ENCODE assay signal across 8 cellular contexts in genomic region chr9:35114921-35115341, GRCh38. TPM values are rescaled to one million over a fixed set of nuclear protein-coding genes. Genes with fewer than 3 reads are reported as not detected.
A peak's percentile ranks its signal among the peaks of the same experiment; 100 is the strongest.
DNase-seq lines count a peak whose midpoint lies in the region; ATAC-seq and TF ChIP-seq lines count a peak whose summit lies in the region.

No MANE protein-coding gene starts in this region.

- DNase-seq in DMS 273 (lab: John Stamatoyannopoulos, UW; ENCODE audit: unreplicated experiment) (peak; percentile 55), DMS 273 treated with DMSO at 0.1 percent for 48 hours (lab: John Stamatoyannopoulos, UW) (no peak), NT2/D1 (ENCODE audit: low read depth, low spot score) (no peak), amniotic epithelial cell (ENCODE audit: low read depth) (peak; percentile 44), right cardiac atrium (peak; percentile 80 to 91 (median 90)), psoas muscle (peak; percentile 64 to 82), NCI-H1694 (lab: John Stamatoyannopoulos, UW) (no peak), NCI-H526 treated with DMSO at 0.1 percent for 48 hours (lab: John Stamatoyannopoulos, UW) (no peak)

- H3K36me3 ChIP-seq in NT2/D1 (ENCODE audit: insufficient read depth, insufficient read length, low read length) (no peaks in the 10 kb centered on the region), psoas muscle (ENCODE audit: insufficient read depth in 1 of 2, low read depth in 1 of 2) (no peaks in the 10 kb centered on the region)

- H3K27me3 ChIP-seq in NT2/D1 (ENCODE audit: insufficient read depth, insufficient read length): no peaks in the 10 kb centered on the region
- no peaks in the 10 kb centered on the region for H3K27me3 ChIP-seq in right cardiac atrium (ENCODE audit: control insufficient read depth, insufficient read depth)
- no peaks in the 10 kb centered on the region for H3K27me3 ChIP-seq in psoas muscle (ENCODE audit: insufficient read depth in 3 of 3, low read length in 2 of 3)

- peaks cover 22% of the 10 kb centered on the region for H3K4me1 ChIP-seq in NT2/D1 (ENCODE audit: insufficient read depth, insufficient read length)
- H3K4me1 ChIP-seq in right cardiac atrium (ENCODE audit: control insufficient read depth, insufficient read depth, low read length): peaks cover 14% of the 10 kb centered on the region
- peaks cover 22% of the 10 kb centered on the region for H3K4me1 ChIP-seq in psoas muscle

- peak overlapping the region; percentile 92 for H3K27ac ChIP-seq in right cardiac atrium (ENCODE audit: low read length)
- peak overlapping the region; percentile 75 for H3K27ac ChIP-seq in psoas muscle

- no peak for TF ChIP-seq CTCF in psoas muscle (IDR thresholded peaks at IDR 0.05)

- ATAC-seq in right cardiac atrium (peak; percentile 4 to 21), psoas muscle (no peak)

- H3K9ac ChIP-seq in NT2/D1 (ENCODE audit: insufficient read length, low read depth): peak overlapping the region; percentile 81

- H3K9me3 ChIP-seq in NT2/D1 (ENCODE audit: insufficient read depth, low read length): no peaks in the 10 kb centered on the region
- no peaks in the 10 kb centered on the region for H3K9me3 ChIP-seq in right cardiac atrium (ENCODE audit: control insufficient read depth, low read length)
- H3K9me3 ChIP-seq in psoas muscle: no peaks in the 10 kb centered on the region

- 8% methylated on average over 6 of the region's 6 CpGs for WGBS in right cardiac atrium
- 28 to 45% (median 33%) methylated on average over 6 of the region's 6 CpGs for WGBS in psoas muscle, 3 donors

- H3K4me3 ChIP-seq in NT2/D1 (ENCODE audit: insufficient read length, low read depth) (peak overlapping the region; percentile 85), right cardiac atrium (ENCODE audit: low read length) (peak overlapping the region; percentile 58), psoas muscle (peak overlapping the region; percentile 68)

- intact Hi-C loops in right cardiac atrium (cut with DNase I): loop anchor here in 3 of 4 donors (5.0 to 10.0 kb wide), 4 partner anchors 142 to 440 kb away; no protein-coding TSS in a partner anchor
- intact Hi-C loops in psoas muscle (cut with DNase I): loop anchor here (5.0 to 10.0 kb wide), 6 partner anchors 47 to 447 kb away; partner anchors contain the start of gene UNC13B (in 1 of the 2)

RNA-seq across cellular contexts. Expression of gene ATOSB, which starts 0.7 kb away (rescaled TPM):
- total RNA-seq in right cardiac atrium: 10 to 100 TPM; 15.5 to 19.5 (median 16.9) TPM
- polyA plus RNA-seq in right cardiac atrium: 14.0 TPM
- 10 to 100 TPM in 3 of 4 donors, 1 to 10 TPM in 1; 10.0 to 17.1 (median 15.1) TPM for total RNA-seq in psoas muscle
- 10 to 100 TPM in 2 of 3 donors, 1 to 10 TPM in 1; 9.1 to 27.6 (median 17.0) TPM for polyA plus RNA-seq in psoas muscle

RNA-seq across cellular contexts. Expression of gene STOML2, which starts 12.0 kb away (rescaled TPM):
- total RNA-seq in right cardiac atrium: 100 to 1,000 TPM; 104 to 117 (median 110) TPM
- 118 TPM for polyA plus RNA-seq in right cardiac atrium
- 100 to 1,000 TPM in 3 of 4 donors, 10 to 100 TPM in 1; 98.6 to 138 (median 121) TPM for total RNA-seq in psoas muscle
- polyA plus RNA-seq in psoas muscle: 100 to 1,000 TPM; 141 to 228 (median 173) TPM

RNA-seq across cellular contexts. Expression of gene PIGO, which starts 18.5 kb away (rescaled TPM):
- 10 to 100 TPM; 10.2 to 17.6 (median 12.7) TPM for total RNA-seq in right cardiac atrium
- polyA plus RNA-seq in right cardiac atrium: 10.0 TPM
- 10 to 100 TPM in 1 of 4 donors, 1 to 10 TPM in 3; 6.8 to 11.3 (median 8.6) TPM for total RNA-seq in psoas muscle
- 10 to 100 TPM in 1 of 3 donors, 1 to 10 TPM in 2; 6.2 to 11.6 (median 8.1) TPM for polyA plus RNA-seq in psoas muscle

RNA-seq across cellular contexts. Expression of gene FANCG, which starts 35.2 kb away (rescaled TPM):
- total RNA-seq in right cardiac atrium: 1 to 10 TPM; 2.1 to 8.8 (median 4.6) TPM
- 4.7 TPM for polyA plus RNA-seq in right cardiac atrium
- 1 to 10 TPM; 2.9 to 6.0 (median 3.7) TPM for total RNA-seq in psoas muscle
- 1 to 10 TPM; 1.6 to 4.5 (median 4.2) TPM for polyA plus RNA-seq in psoas muscle

RNA-seq across cellular contexts. Expression of gene VCP, which starts 42.5 kb away (rescaled TPM):
- total RNA-seq in right cardiac atrium (100 to 1,000 TPM; 184 to 224 (median 192) TPM), psoas muscle (100 to 1,000 TPM; 362 to 491 (median 403) TPM)
- polyA plus RNA-seq in right cardiac atrium (149 TPM), psoas muscle (100 to 1,000 TPM; 237 to 412 (median 384) TPM)

Comparison
In these comparisons a context has a peak if more than half of its experiments do, and no peak if none do; other contexts are left out.
1. DNase-seq: peak in DMS 273 (single experiment), amniotic epithelial cell (single experiment), right cardiac atrium (3 of 3) and psoas muscle (2 of 2); none in DMS 273 treated with DMSO at 0.1 percent for 48 hours (single experiment), NT2/D1 (single experiment), NCI-H1694 (single experiment) and NCI-H526 treated with DMSO at 0.1 percent for 48 hours (single experiment).
2. ATAC-seq: peak in right cardiac atrium (2 of 2); none in psoas muscle (0 of 4).
3. Peak in every context shown above with its lines, with median percentiles within 50 percentile points of each other: H3K4me3 ChIP-seq.